Comparison of ENCODE assay signal across 1 cellular context in the genomic region with DNA sequence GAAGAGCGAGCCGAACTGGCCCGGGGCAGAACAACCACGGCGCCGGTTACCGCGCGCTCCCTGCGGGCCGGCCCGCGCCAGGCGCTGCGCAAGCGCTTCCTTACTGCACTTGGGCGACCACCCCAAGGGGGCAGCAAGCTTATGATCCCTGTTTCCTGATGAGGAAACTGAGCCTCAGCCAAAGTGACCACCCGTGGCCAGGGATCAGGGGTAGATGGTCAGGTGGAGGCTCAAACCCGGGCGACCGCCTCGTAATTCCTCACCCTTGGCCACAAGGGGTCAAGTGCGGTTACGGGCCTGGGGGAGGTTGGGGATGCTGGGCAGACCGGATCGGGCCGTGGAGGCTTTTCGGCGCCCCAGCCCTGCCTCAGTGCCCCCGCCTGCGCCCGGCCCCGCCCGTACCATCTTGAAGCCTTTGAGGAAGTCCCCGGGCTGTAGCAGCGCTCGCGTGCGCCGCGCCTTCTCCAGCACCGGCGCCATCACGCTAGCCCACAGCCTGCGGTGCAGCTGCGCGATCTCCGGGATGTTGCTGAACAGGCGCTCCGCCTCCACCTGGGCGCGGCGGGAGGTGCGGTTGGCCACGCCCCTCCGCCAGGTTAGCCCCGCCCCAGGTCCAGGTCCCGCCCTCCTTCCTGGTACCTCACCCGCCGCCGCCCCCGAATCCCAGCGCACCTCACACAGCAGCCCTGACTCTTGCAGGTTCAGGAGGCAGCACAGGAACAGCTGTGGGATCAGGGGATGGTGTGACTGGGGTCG.
TF ChIP-seq lines count a peak whose summit lies in the region.

No MANE protein-coding gene starts in this region.

TF ChIP-seq in WTC11, 78 proteins besides CTCF, POLR2A, EP300 and RAD21 (continued from another document):
- TF ChIP-seq, protein P1, sequence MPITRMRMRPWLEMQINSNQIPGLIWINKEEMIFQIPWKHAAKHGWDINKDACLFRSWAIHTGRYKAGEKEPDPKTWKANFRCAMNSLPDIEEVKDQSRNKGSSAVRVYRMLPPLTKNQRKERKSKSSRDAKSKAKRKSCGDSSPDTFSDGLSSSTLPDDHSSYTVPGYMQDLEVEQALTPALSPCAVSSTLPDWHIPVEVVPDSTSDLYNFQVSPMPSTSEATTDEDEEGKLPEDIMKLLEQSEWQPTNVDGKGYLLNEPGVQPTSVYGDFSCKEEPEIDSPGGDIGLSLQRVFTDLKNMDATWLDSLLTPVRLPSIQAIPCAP (CRISPR knock-in tag; IDR thresholded peaks at IDR 0.05) = no peak
